In the genomic region with DNA sequence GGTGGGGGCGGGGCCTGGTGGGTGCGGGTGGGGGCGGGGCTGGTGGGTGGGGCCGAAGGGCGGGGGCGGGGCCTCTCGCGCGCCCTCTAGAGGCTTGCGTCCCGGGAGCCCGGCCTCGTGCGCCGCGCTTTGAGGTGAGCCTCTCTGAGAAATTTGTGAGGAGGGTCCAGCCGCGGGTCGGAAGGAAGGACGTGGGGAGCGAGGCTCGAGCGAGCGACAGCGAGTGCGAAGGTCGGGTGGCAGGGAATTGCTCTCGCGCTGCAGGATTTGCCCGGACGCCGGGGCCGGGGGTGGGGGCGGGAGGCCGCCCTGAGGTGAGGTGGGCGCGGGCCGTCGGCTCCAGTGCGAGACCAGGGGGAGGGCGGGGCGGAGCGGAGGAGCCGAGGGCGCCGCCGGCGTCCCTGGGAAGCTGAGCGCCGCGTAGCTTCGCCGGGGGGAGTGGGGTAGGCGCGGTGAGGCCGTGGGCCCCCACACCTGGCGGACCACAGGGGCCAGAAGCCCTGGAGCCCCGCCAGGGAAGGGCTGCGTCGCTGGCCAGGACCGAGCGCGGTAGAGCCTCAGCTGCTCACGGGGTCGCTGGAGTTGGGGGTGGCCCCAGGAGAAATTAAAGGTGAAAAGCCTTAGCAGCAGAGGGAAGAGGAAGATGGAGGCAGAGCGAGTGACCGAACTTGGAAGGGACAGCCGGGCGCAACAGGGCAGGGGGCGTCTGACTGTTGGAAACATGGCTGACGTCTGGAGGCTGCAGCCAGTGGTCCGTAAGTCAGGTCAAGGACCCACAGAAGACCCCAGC, we compare ENCODE assay signal across 8 cellular contexts. TPM values are rescaled to one million over a fixed set of nuclear protein-coding genes. Genes with fewer than 3 reads are reported as not detected.
DNase-seq lines count a peak whose midpoint lies in the region; ATAC-seq and TF ChIP-seq lines count a peak whose summit lies in the region.

No MANE protein-coding gene starts in this region.

- peak; percentile 56 for TF ChIP-seq POLR2A in GM15510 (IDR thresholded peaks at IDR 0.05; ENCODE audit: borderline replicate concordance, extremely low read depth, insufficient read length)
- no peak for TF ChIP-seq POLR2A in testis (IDR thresholded peaks at IDR 0.05)

- H3K9me3 ChIP-seq in left lung (no peaks in the 10 kb centered on the region), testis (no peaks in the 10 kb centered on the region)

- WGBS in testis, 2 donors: 6 to 17% methylated on average over 12 to 61 of the region's 72 CpGs

- in situ Hi-C loops in brain microvascular endothelial cell (cut with HindIII; ENCODE audit: low pct_ligation_motif_present, low sequenced_read_pairs): no loop called here

- DNase-seq in AG09309 (ENCODE audit: low read depth): no peak
- peak; percentile 81 for DNase-seq in NCI-H748 (lab: John Stamatoyannopoulos, UW; ENCODE audit: unreplicated experiment)
- DNase-seq in brain microvascular endothelial cell: no peak
- DNase-seq in left lung: peak in 1 of 2 donors; percentile 92
- no peak for DNase-seq in testis
- no peak for DNase-seq in NCI-H2196 (lab: John Stamatoyannopoulos, UW; ENCODE audit: unreplicated experiment)

- H3K4me3 ChIP-seq in AG09309 (ENCODE audit: control insufficient read depth, low read depth, low read length) (peak overlapping the region; percentile 54), brain microvascular endothelial cell (ENCODE audit: low read depth, low read length) (peak overlapping the region; percentile 66), left lung (peak overlapping the region; percentile 56 to 98), testis (peak overlapping the region; percentile 81 to 94)

- H3K27ac ChIP-seq in brain microvascular endothelial cell (peak overlapping the region; percentile 20), left lung (peak overlapping the region in 1 of 2 donors; percentile 64), testis (peak overlapping the region; percentile 76 to 88)

- H3K36me3 ChIP-seq in brain microvascular endothelial cell (replicated peaks) (peaks cover 8% of the 10 kb centered on the region), left lung (peaks cover 0 to 20% of the 10 kb centered on the region in 2 donors), testis (ENCODE audit: low read depth, missing control alignments) (no peaks in the 10 kb centered on the region)

- intact Hi-C loops in left lung (cut with DNase I): no loop called here
- intact Hi-C loops in testis (cut with DNase I; ENCODE audit: low total_unique reads): no loop called here

- H3K27me3 ChIP-seq in brain microvascular endothelial cell (replicated peaks): no peaks in the 10 kb centered on the region
- no peaks in the 10 kb centered on the region for H3K27me3 ChIP-seq in left lung
- H3K27me3 ChIP-seq in testis: no peaks in the 10 kb centered on the region

- peak; percentile 62 for TF ChIP-seq CTCF in AG09309 (IDR thresholded peaks at IDR 0.05; ENCODE audit: control insufficient read depth, insufficient read depth, low read depth, low read length, missing control alignments)
- peak; percentile 70 for TF ChIP-seq CTCF in brain microvascular endothelial cell (IDR thresholded peaks at IDR 0.05; ENCODE audit: low read depth, low read length, missing control alignments)
- peak; percentile 38 for TF ChIP-seq CTCF in left lung (IDR thresholded peaks at IDR 0.05)
- peak in 2 of 3 experiments; percentile 28 to 56 for TF ChIP-seq CTCF in testis (IDR thresholded peaks at IDR 0.05)

- H3K4me1 ChIP-seq in left lung: peaks cover 12 to 48% of the 10 kb centered on the region in 2 donors
- peaks cover 19% of the 10 kb centered on the region for H3K4me1 ChIP-seq in testis

- ATAC-seq in HG02973 (IDR thresholded peaks at IDR 0.05; ENCODE audit: unreplicated experiment): peak; percentile 19
- peak; percentile 58 for ATAC-seq in left lung

RNA-seq across cellular contexts. Expression of gene LSS, which starts 0.8 kb away (rescaled TPM):
- total RNA-seq in left lung (100 to 1,000 TPM in 1 of 2 donors, 10 to 100 TPM in 1; 80.7 to 184 TPM), testis (100 to 1,000 TPM; 126 to 152 TPM)
- 35.6 TPM for polyA plus RNA-seq in testis (ENCODE audit: insufficient read depth, low read depth, low replicate concordance)

RNA-seq across cellular contexts. Expression of gene SPATC1L, which starts 45.1 kb away (rescaled TPM):
- 10 to 100 TPM in 1 of 2 donors, 1 to 10 TPM in 1; 5.0 to 10.3 TPM for total RNA-seq in left lung
- 10 to 100 TPM; 75.6 to 96.1 TPM for total RNA-seq in testis
- 55.4 TPM for polyA plus RNA-seq in testis (ENCODE audit: insufficient read depth, low read depth, low replicate concordance)

RNA-seq across cellular contexts. Expression of gene MCM3AP, which starts 56.1 kb away (rescaled TPM):
- total RNA-seq in left lung (10 to 100 TPM; 77.4 to 91.5 TPM), testis (100 to 1,000 TPM; 107 to 136 TPM)
- polyA plus RNA-seq in testis (ENCODE audit: insufficient read depth, low read depth, low replicate concordance): 68.3 TPM

RNA-seq across cellular contexts. Expression of gene YBEY, which starts 56.8 kb away (rescaled TPM):
- total RNA-seq in left lung (10 to 100 TPM in 1 of 2 donors, 1 to 10 TPM in 1; 6.1 to 12.6 TPM), testis (10 to 100 TPM; 50.7 to 55.0 TPM)
- polyA plus RNA-seq in testis (ENCODE audit: insufficient read depth, low read depth, low replicate concordance): 141 TPM

Comparison
In these comparisons a context has a peak if more than half of its experiments do, and no peak if none do; other contexts are left out.
1. RNA of gene SPATC1L, which starts 45.1 kb away (total RNA-seq): 75.6 to 96.1 TPM in testis; 5.0 to 10.3 TPM in left lung; every median in the first group is over 4 times any median in the second.
2. Peak in every context shown above with its lines, with median percentiles within 50 percentile points of each other: H3K4me3 ChIP-seq and CTCF ChIP-seq.